15 cellular contexts compared by ENCODE assay signal in genomic region chr5:129652353-129653138, GRCh38.
"Had no signal": no experiment of that assay in that cellular context is flagged by ENCODE, and none has a peak within 500 bp of the region (broad histone marks: within the 10 kb centered on the region; RNA-seq: fewer than 3 reads in every experiment).

No MANE protein-coding gene starts in this region.

- H3K9me3 Mint-ChIP-seq: T-helper 2 cell treated with Interferon-gamma antibody and Interleukin-4, amounts not matched to agents 5 μg/mL and 100 μg/mL, for 36 hours had no signal

- H3K4me1 ChIP-seq: spleen, thyroid gland had no signal

- ATAC-seq: activated CD4-positive, CD25-positive, alpha-beta regulatory T cell treated with anti-CD3 and anti-CD28 coated beads, Interleukin-2, amount 50 U/mL, for 24 hours; esophagus mucosa had no signal

- H3K27ac Mint-ChIP-seq: activated naive CD8-positive, alpha-beta T cell; T-helper 2 cell treated with Interferon-gamma antibody and Interleukin-4, amounts not matched to agents 5 μg/mL and 100 μg/mL, for 36 hours had no signal

- H3K36me3 ChIP-seq: sigmoid colon, spleen, thyroid gland had no signal

- DNase-seq: activated CD4-positive, alpha-beta T cell treated with anti-CD3 and anti-CD28 coated beads, Interleukin-2, amount 50 U/mL, for 1 hour; activated CD8-positive, alpha-beta memory T cell treated with anti-CD3 and anti-CD28 coated beads for 24 hours; activated gamma-delta T cell treated with Interleukin-2 at 50 U/mL for 16 hours; amygdala; glutamatergic neuron; hypothalamus; kidney glomerular epithelial cell; psoas muscle; sigmoid colon; spleen; thyroid gland had no signal

- H3K4me3 Mint-ChIP-seq: activated naive CD8-positive, alpha-beta T cell; T-helper 2 cell treated with Interferon-gamma antibody and Interleukin-4, amounts not matched to agents 5 μg/mL and 100 μg/mL, for 36 hours had no signal

- H3K36me3 Mint-ChIP-seq: activated naive CD8-positive, alpha-beta T cell had no signal

- H3K27ac ChIP-seq: psoas muscle, sigmoid colon, spleen, thyroid gland had no signal

- H3K27me3 Mint-ChIP-seq: activated naive CD8-positive, alpha-beta T cell had no signal

- H3K27me3 ChIP-seq: sigmoid colon, spleen, thyroid gland had no signal

- H3K4me3 ChIP-seq: psoas muscle, sigmoid colon, spleen, thyroid gland had no signal

- H3K9me3 ChIP-seq: psoas muscle, sigmoid colon, spleen, thyroid gland had no signal
